ENCODE assay signal across 17 cellular contexts in the genomic region with DNA sequence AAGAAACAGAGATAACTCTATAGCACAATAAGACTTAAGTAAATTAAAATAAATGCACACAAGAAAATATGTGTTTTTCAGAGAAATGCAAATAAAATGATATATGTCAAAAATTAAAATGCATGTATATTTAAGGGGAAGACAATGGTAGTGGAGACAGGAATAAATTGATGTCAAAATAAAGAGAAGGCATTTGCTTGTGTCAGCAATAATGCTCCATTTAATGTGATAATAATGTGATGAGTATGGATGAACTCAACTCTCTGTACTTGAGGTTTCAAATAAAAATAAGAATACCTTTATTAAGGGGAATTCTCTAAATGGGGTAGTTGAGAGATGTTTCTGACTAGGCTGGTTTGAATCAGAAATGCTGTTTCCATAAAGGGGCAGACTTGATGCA. TPM values are rescaled to one million over a fixed set of nuclear protein-coding genes. Genes with fewer than 3 reads are reported as not detected.
DNase-seq lines count a peak whose midpoint lies in the region; ATAC-seq, FAIRE-seq and TF ChIP-seq lines count a peak whose summit lies in the region.
"Had no signal": no experiment of that assay in that cellular context is flagged by ENCODE, and none has a peak within 500 bp of the region (broad histone marks: within the 10 kb centered on the region; RNA-seq: fewer than 3 reads in every experiment).

No MANE protein-coding gene starts in this region.

- peaks cover 0 to 3% (median 0%) of the 10 kb centered on the region in 3 donors for H3K27me3 Mint-ChIP-seq in CD14-positive monocyte (ENCODE audit: low read depth in 3 of 3)
- H3K27me3 Mint-ChIP-seq: B cell; CD4-positive, CD25-positive, alpha-beta regulatory T cell had no signal

- H4K20me1 ChIP-seq in K562 (replicated peaks; ENCODE audit: control insufficient read depth, insufficient read depth, low read length), result no peaks in the 10 kb centered on the region
- H4K20me1 ChIP-seq: BLaER1 treated with 17β-estradiol and CSF1 and Interleukin-3, amounts not matched to agents 10 nM and 100 nM had no signal

- H3K4me3 ChIP-seq in A549 (no peak overlapping the region), K562 (no peak overlapping the region)
- H3K4me3 ChIP-seq: BLaER1 treated with 17β-estradiol and CSF1 and Interleukin-3, amounts not matched to agents 10 nM and 100 nM had no signal

- TF ChIP-seq EP300 in A549 (IDR thresholded peaks at IDR 0.05), result no peak
- no peak for TF ChIP-seq EP300 in K562 (IDR thresholded peaks at IDR 0.05; ENCODE audit: low read length)

- H3K9ac ChIP-seq in K562 (ENCODE audit: insufficient read depth in 1 of 2, low read depth in 2 of 2, low read length in 2 of 2), result no peak overlapping the region
- H3K9ac ChIP-seq: BLaER1 treated with 17β-estradiol and CSF1 and Interleukin-3, amounts not matched to agents 10 nM and 100 nM had no signal

- ATAC-seq in A549, result no peak
- no peak for ATAC-seq in K562

- H3K4me2 ChIP-seq in A549, result no peak overlapping the region
- H3K4me2 ChIP-seq in K562 (ENCODE audit: insufficient read depth, low read length), result no peak overlapping the region
- H3K4me2 ChIP-seq: BLaER1 treated with 17β-estradiol and CSF1 and Interleukin-3, amounts not matched to agents 10 nM and 100 nM had no signal

- no peaks in the 10 kb centered on the region for H3K4me1 ChIP-seq in A549
- H3K4me1 ChIP-seq in K562 (replicated peaks in 1 of 2; ENCODE audit: control insufficient read depth in 2 of 2, insufficient read depth in 2 of 2, low read length in 2 of 2), result no peaks in the 10 kb centered on the region; a peak in 1 of 5 replicates
- H3K4me1 ChIP-seq: BLaER1 treated with 17β-estradiol and CSF1 and Interleukin-3, amounts not matched to agents 10 nM and 100 nM had no signal

- no peak for FAIRE-seq in A549 (lab: Jason Lieb, UNC)
- peak; percentile 38 for FAIRE-seq in D721Med (lab: Jason Lieb, UNC)
- no peak for FAIRE-seq in K562 (lab: Jason Lieb, UNC)
- FAIRE-seq: GM19239 had no signal

- H3K79me2 ChIP-seq in K562 (ENCODE audit: control insufficient read depth, insufficient read depth, low read length), result no peaks in the 10 kb centered on the region

- no peaks in the 10 kb centered on the region for H3K36me3 ChIP-seq in K562 (ENCODE audit: control insufficient read depth, insufficient read depth, low read length)
- H3K36me3 ChIP-seq: BLaER1 treated with 17β-estradiol and CSF1 and Interleukin-3, amounts not matched to agents 10 nM and 100 nM had no signal

- TF ChIP-seq CTCF in A549 (IDR thresholded peaks at IDR 0.05), result no peak
- TF ChIP-seq CTCF in D721Med (IDR thresholded peaks at IDR 0.05; ENCODE audit: insufficient read depth, missing control alignments), result no peak
- no peak for TF ChIP-seq CTCF in K562 (IDR thresholded peaks at IDR 0.05 in 2 of 3, conservative IDR thresholded peaks at IDR 0.05 in 1 of 3; ENCODE audit: insufficient read depth in 2 of 3, low read depth in 1 of 3, low read length in 3 of 3)
- no peak for TF ChIP-seq CTCF in CD14-positive monocyte (IDR thresholded peaks at IDR 0.05)

- H3K4me1 Mint-ChIP-seq in CD14-positive monocyte, result no peaks in the 10 kb centered on the region
- H3K4me1 Mint-ChIP-seq: B cell; CD4-positive, alpha-beta memory T cell; CD4-positive, CD25-positive, alpha-beta regulatory T cell; CD8-positive, alpha-beta memory T cell had no signal

- H3K36me3 Mint-ChIP-seq in CD14-positive monocyte, result no peaks in the 10 kb centered on the region
- H3K36me3 Mint-ChIP-seq: CD4-positive, alpha-beta memory T cell; CD4-positive, CD25-positive, alpha-beta regulatory T cell; CD8-positive, alpha-beta memory T cell had no signal

- TF ChIP-seq RAD21 in A549 (conservative IDR thresholded peaks at IDR 0.05 in 1 of 2, IDR thresholded peaks at IDR 0.05 in 1 of 2), result no peak
- no peak for TF ChIP-seq RAD21 in K562 (CRISPR knock-in tag; conservative IDR thresholded peaks at IDR 0.05 in 1 of 2, IDR thresholded peaks at IDR 0.05 in 1 of 2)

- no peak overlapping the region for H3K27ac ChIP-seq in A549
- H3K27ac ChIP-seq in K562 (ENCODE audit: extremely low read depth, low read depth, low read length), result no peak overlapping the region
- H3K27ac ChIP-seq: BLaER1 treated with 17β-estradiol and CSF1 and Interleukin-3, amounts not matched to agents 10 nM and 100 nM; C4-2B had no signal

- in situ Hi-C loops in K562 (cut with MboI), result no loop called here

- H3K9me3 ChIP-seq in A549, result no peaks in the 10 kb centered on the region
- no peaks in the 10 kb centered on the region for H3K9me3 ChIP-seq in K562 (replicated peaks; ENCODE audit: control insufficient read depth, insufficient read depth, low read depth, low read length)
- H3K9me3 ChIP-seq: BLaER1 treated with 17β-estradiol and CSF1 and Interleukin-3, amounts not matched to agents 10 nM and 100 nM had no signal

- intact Hi-C loops in K562 (cut with micrococcal nuclease), result no loop called here
- intact Hi-C loops in CD14-positive monocyte (cut with micrococcal nuclease), result no loop called here

- no peak overlapping the region for H3K4me3 Mint-ChIP-seq in CD14-positive monocyte
- H3K4me3 Mint-ChIP-seq: B cell; CD4-positive, alpha-beta memory T cell; CD4-positive, CD25-positive, alpha-beta regulatory T cell; CD8-positive, alpha-beta memory T cell had no signal

- BruUV-seq in K562 (replicated peaks; lab: Mats Ljungman, UMichigan), result no TSS peak

- POLR2A ChIA-PET in A549 (lab: Yijun Ruan, JAX) (no interaction called here), K562 (lab: Yijun Ruan, JAX) (no interaction called here)

- H3K9me1 ChIP-seq in K562 (ENCODE audit: control insufficient read depth, insufficient read depth, low read length), result no peaks in the 10 kb centered on the region

- H3K27me3 ChIP-seq in K562 (ENCODE audit: control insufficient read depth in 2 of 2, insufficient read depth in 2 of 2, low read length in 2 of 2), result peaks cover 3 to 4% of the 10 kb centered on the region in 2 experiments; a peak in 4 of 5 replicates
- H3K27me3 ChIP-seq: BLaER1 treated with 17β-estradiol and CSF1 and Interleukin-3, amounts not matched to agents 10 nM and 100 nM had no signal

- DNase-seq in A549 (ENCODE audit: low read depth in 1 of 2, low spot score in 1 of 2) (no peak), D721Med (ENCODE audit: insufficient read length, low spot score) (no peak), K562 (ENCODE audit: extremely low read depth in 1 of 4, low spot score in 3 of 4) (no peak), NCI-H774 (lab: John Stamatoyannopoulos, UW) (no peak), CD14-positive monocyte (ENCODE audit: low spot score) (no peak)
- DNase-seq: 8988T; AML-193; CD4-positive, alpha-beta memory T cell; CD4-positive, CD25-positive, alpha-beta regulatory T cell; CD8-positive, alpha-beta memory T cell; COR-L47; DMS79 treated with DMSO at 0.1 percent for 48 hours; GF-D8 had no signal

- no peak overlapping the region for H2AFZ ChIP-seq in K562 (ENCODE audit: low read depth, low read length)

- H3K27ac Mint-ChIP-seq in CD14-positive monocyte, result no peak overlapping the region
- H3K27ac Mint-ChIP-seq: B cell; CD4-positive, alpha-beta memory T cell; CD4-positive, CD25-positive, alpha-beta regulatory T cell; CD8-positive, alpha-beta memory T cell had no signal

- peaks cover 0 to 4% (median 2%) of the 10 kb centered on the region in 7 donors for H3K9me3 Mint-ChIP-seq in CD14-positive monocyte
- H3K9me3 Mint-ChIP-seq: CD4-positive, alpha-beta memory T cell; CD8-positive, alpha-beta memory T cell had no signal

- CTCF ChIA-PET in A549 (lab: Yijun Ruan, JAX) (no interaction called here), K562 (lab: Yijun Ruan, JAX; ENCODE audit: low intra/inter-chr PET ratio) (no interaction called here)

- TF ChIP-seq POLR2A in A549 (IDR thresholded peaks at IDR 0.05; ENCODE audit: low read length), result no peak
- TF ChIP-seq POLR2A in K562 (conservative IDR thresholded peaks at IDR 0.05), result no peak

RNA-seq across cellular contexts. Expression of a gene that starts 45.7 kb away (rescaled TPM):
- polyA plus RNA-seq in A549 (2011; rRNA removed) (11.8 and 15.0 TPM in 2 replicates), A549 (2017; fragmentation: RNase III; extraction: RNeasy Plus Mini Kit Qiagen cat#74134 plus additional on column Dnase treatment) (6.4 to 7.7 TPM (median 7.4 TPM) in 3 replicates), K562 (2011; rRNA removed) (11.0 and 23.7 TPM in 2 replicates), K562 (2014; fragmentation: Illumina TruSeq; extraction: Trizol) (6.9 and 7.5 TPM in 2 replicates), K562 (2014; fragmentation: Nextera tagmentation; extraction: Ambion mirVana) (1 to 10 TPM; 4.1 to 4.4 TPM), K562 (2014; rRNA removed) (9.6 and 10.3 TPM in 2 replicates), CD14-positive monocyte (1 to 10 TPM; 4.0 to 4.6 TPM)
- 4.5 and 5.6 TPM in 2 replicates for polyA plus RNA-seq in A549 (2012; cell fraction: cytosol; rRNA removed)
- polyA plus RNA-seq in A549 (2012; cell fraction: nucleus; rRNA removed), result 2.2 and 4.1 TPM in 2 replicates
- polyA minus RNA-seq in A549 (2011; rRNA and poly(A)+ RNA removed), result 4.2 and 5.4 TPM in 2 replicates
- 15.1 and 26.8 TPM in 2 replicates for total RNA-seq in K562 (2011; cell fraction: chromatin; rRNA removed; ENCODE audit: low replicate concordance)
- total RNA-seq in K562 (2011; cell fraction: nucleolus; rRNA removed), result 3.8 and 5.3 TPM in 2 replicates
- 10.4 and 16.3 TPM in 2 replicates for total RNA-seq in K562 (2011; cell fraction: nucleoplasm; rRNA removed)
- total RNA-seq in K562 (2014; rRNA removed) (7.2 TPM in 2 replicates), K562 (2014; rRNA removed; fragmentation: Illumina TruSeq; extraction: Trizol) (9.1 and 10.3 TPM in 2 replicates), K562 (2015; rRNA removed; fragmentation: Illumina TruSeq; extraction: Trizol) (6.4 and 6.9 TPM in 2 replicates), K562 (2021) (9.4 and 10.1 TPM in 2 replicates)
- polyA plus RNA-seq in K562 (2011; cell fraction: cytosol; rRNA removed), result 5.7 and 7.2 TPM in 2 replicates
- polyA plus RNA-seq in K562 (2011; cell fraction: nucleus; rRNA removed), result 10.3 and 11.8 TPM in 2 replicates
- 6.4 and 6.8 TPM in 2 replicates for polyA plus RNA-seq in K562 (2012)
- 11.6 and 15.7 TPM in 2 replicates for polyA minus RNA-seq in K562 (2011; rRNA and poly(A)+ RNA removed)
- 1.8 and 6.2 TPM in 2 replicates for polyA minus RNA-seq in K562 (2011; cell fraction: cytosol; rRNA and poly(A)+ RNA removed)
- polyA minus RNA-seq in K562 (2011; cell fraction: nucleus; rRNA and poly(A)+ RNA removed), result 16.4 and 22.9 TPM in 2 replicates

RNA-seq across cellular contexts. Expression of a gene that starts 56.3 kb away (rescaled TPM):
- polyA plus RNA-seq in A549 (2011; rRNA removed) (18.9 and 30.6 TPM in 2 replicates), A549 (2017; fragmentation: RNase III; extraction: RNeasy Plus Mini Kit Qiagen cat#74134 plus additional on column Dnase treatment) (18.8 to 21.2 TPM (median 21.0 TPM) in 3 replicates), K562 (2011; rRNA removed) (41.9 and 54.5 TPM in 2 replicates), K562 (2014; fragmentation: Illumina TruSeq; extraction: Trizol) (46.2 and 58.2 TPM in 2 replicates), K562 (2014; fragmentation: Nextera tagmentation; extraction: Ambion mirVana) (10 to 100 TPM; 32.7 to 52.8 TPM), K562 (2014; rRNA removed) (32.2 and 33.3 TPM in 2 replicates), CD14-positive monocyte (not detected)
- 5.8 and 6.3 TPM in 2 replicates for polyA plus RNA-seq in A549 (2012; cell fraction: cytosol; rRNA removed)
- polyA plus RNA-seq in A549 (2012; cell fraction: nucleus; rRNA removed), result 4.7 and 7.1 TPM in 2 replicates
- 7.6 and 8.9 TPM in 2 replicates for polyA minus RNA-seq in A549 (2011; rRNA and poly(A)+ RNA removed)
- total RNA-seq in K562 (2011; cell fraction: chromatin; rRNA removed; ENCODE audit: low replicate concordance), result 18.1 and 90.2 TPM in 2 replicates
- 7.5 and 12.5 TPM in 2 replicates for total RNA-seq in K562 (2011; cell fraction: nucleolus; rRNA removed)
- total RNA-seq in K562 (2011; cell fraction: nucleoplasm; rRNA removed), result 16.5 and 24.0 TPM in 2 replicates
- total RNA-seq in K562 (2014; rRNA removed) (31.9 and 35.8 TPM in 2 replicates), K562 (2014; rRNA removed; fragmentation: Illumina TruSeq; extraction: Trizol) (58.9 and 73.0 TPM in 2 replicates), K562 (2015; rRNA removed; fragmentation: Illumina TruSeq; extraction: Trizol) (49.5 and 54.3 TPM in 2 replicates), K562 (2021) (37.7 and 38.3 TPM in 2 replicates)
- 5.2 and 12.0 TPM in 2 replicates for polyA plus RNA-seq in K562 (2011; cell fraction: cytosol; rRNA removed)
- polyA plus RNA-seq in K562 (2011; cell fraction: nucleus; rRNA removed), result 24.4 and 50.2 TPM in 2 replicates
- 23.6 and 31.3 TPM in 2 replicates for polyA plus RNA-seq in K562 (2012)
- 70.0 and 76.9 TPM in 2 replicates for polyA minus RNA-seq in K562 (2011; rRNA and poly(A)+ RNA removed)
- polyA minus RNA-seq in K562 (2011; cell fraction: cytosol; rRNA and poly(A)+ RNA removed), result 18.8 and 25.3 TPM in 2 replicates
- 21.5 and 66.2 TPM in 2 replicates for polyA minus RNA-seq in K562 (2011; cell fraction: nucleus; rRNA and poly(A)+ RNA removed)

Comparison
In these comparisons a context has a peak if more than half of its experiments do, and no peak if none do; other contexts are left out.
1. RNA of a gene that starts 56.3 kb away (polyA plus RNA-seq): 5.2 to 58.2 TPM in K562 and 4.7 to 30.6 TPM in A549; not detected in CD14-positive monocyte; every median in the first group is over 4 times any median in the second.